In genomic region chr15:91965501-91966180, GRCh38 we compare ENCODE assay signal across 10 cellular contexts.
A peak's percentile ranks its signal among the peaks of the same experiment; 100 is the strongest.
DNase-seq lines count a peak whose midpoint lies in the region; ATAC-seq and TF ChIP-seq lines count a peak whose summit lies in the region.
"Had no signal": no experiment of that assay in that cellular context is flagged by ENCODE, and none has a peak within 500 bp of the region (broad histone marks: within the 10 kb centered on the region; RNA-seq: fewer than 3 reads in every experiment).

No MANE protein-coding gene starts in this region.

- ATAC-seq in mucosa of descending colon (peak; percentile 72), HG02678 (IDR thresholded peaks at IDR 0.05; ENCODE audit: unreplicated experiment) (no peak), GM21526 (IDR thresholded peaks at IDR 0.05; ENCODE audit: low FRiP score, unreplicated experiment) (no peak), HG02885 (IDR thresholded peaks at IDR 0.05; ENCODE audit: poor library complexity, unreplicated experiment) (no peak)
- ATAC-seq: sciatic nerve had no signal

- intact Hi-C loops in mucosa of descending colon (cut with DNase I, micrococcal nuclease) = no loop called here

- no peak overlapping the region for H3K4me3 ChIP-seq in mucosa of descending colon

- TF ChIP-seq CTCF in mucosa of descending colon (IDR thresholded peaks at IDR 0.05) = no peak

- H3K4me1 ChIP-seq in mucosa of descending colon (ENCODE audit: low read depth) = no peaks in the 10 kb centered on the region

- in situ Hi-C loops in Caki2 (cut with HindIII; ENCODE audit: low pct_unique_long_range_greater_than_20kb, low sequenced_read_pairs) = no loop called here

- DNase-seq in Caki2 (ENCODE audit: low read depth) (peak; percentile 79), M059J (ENCODE audit: low read depth) (peak; percentile 98), cerebellar cortex (ENCODE audit: low spot score) (peak; percentile 59), mucosa of descending colon (no peak), NOMO-1 treated with DMSO at 0.1 percent for 48 hours (lab: John Stamatoyannopoulos, UW; ENCODE audit: unreplicated experiment) (no peak)
- DNase-seq: NCI-H524 treated with DMSO at 0.1 percent for 48 hours had no signal

- no peaks in the 10 kb centered on the region for H3K9me3 ChIP-seq in mucosa of descending colon

- H3K36me3 ChIP-seq in mucosa of descending colon (ENCODE audit: low read depth) = no peaks in the 10 kb centered on the region

Comparison
In these comparisons a context has a peak if more than half of its experiments do, and no peak if none do; other contexts are left out.
1. DNase-seq: peak in Caki2 (single experiment), M059J (single experiment) and cerebellar cortex (single experiment); none in mucosa of descending colon (0 of 3) and NOMO-1 treated with DMSO at 0.1 percent for 48 hours (single experiment).